ENCODE assay signal across 21 cellular contexts in the genomic region with DNA sequence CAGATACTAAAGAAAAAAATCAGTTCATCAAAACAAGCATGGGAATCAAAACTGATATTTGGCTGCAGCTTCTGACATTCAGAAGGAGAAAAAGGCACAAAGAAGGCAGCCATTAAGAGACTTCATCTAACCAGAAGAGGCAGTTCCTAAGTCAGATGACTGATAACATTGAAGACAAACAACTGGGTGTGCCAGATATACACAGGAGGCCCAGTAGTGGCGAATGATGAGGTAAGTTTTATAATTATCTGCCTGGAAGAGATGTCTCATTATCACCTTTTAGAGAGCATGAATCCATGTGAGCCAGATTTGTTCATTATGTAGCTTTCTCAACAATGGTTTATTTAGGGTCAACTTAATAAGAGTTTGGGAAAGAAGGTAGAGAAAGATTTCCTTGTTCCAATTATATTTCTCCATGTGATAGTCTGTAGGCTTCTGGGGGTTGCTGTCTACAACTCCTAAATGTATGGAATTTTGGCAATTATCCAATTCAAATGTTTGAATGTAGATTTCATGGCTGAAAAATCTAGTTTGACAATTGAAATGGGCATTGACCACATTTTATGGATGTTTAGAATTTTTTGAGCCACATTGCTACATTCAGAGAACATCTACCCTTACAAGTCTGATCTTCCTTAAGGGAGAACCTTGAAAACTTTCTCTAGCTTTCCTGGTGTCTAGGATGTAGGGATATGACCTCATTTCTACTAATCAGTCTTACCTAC. TPM values are rescaled to one million over a fixed set of nuclear protein-coding genes. Genes with fewer than 3 reads are reported as not detected.
"Had no signal": no experiment of that assay in that cellular context is flagged by ENCODE, and none has a peak within 500 bp of the region (broad histone marks: within the 10 kb centered on the region; RNA-seq: fewer than 3 reads in every experiment).

No MANE protein-coding gene starts in this region.

- DNase-seq: activated CD4-positive, alpha-beta T cell treated with anti-CD3 and anti-CD28 coated beads, Interleukin-2, amount 50 U/mL, for 1 hour; activated CD8-positive, alpha-beta memory T cell treated with anti-CD3 and anti-CD28 coated beads, Interleukin-2, amount 50 U/mL, for 4 hours; activated effector memory CD4-positive, alpha-beta T cell treated with Interleukin-2 at 50 U/mL for 16 hours; activated naive CD4-positive, alpha-beta T cell treated with anti-CD3 and anti-CD28 coated beads, Interleukin-2, amount 50 U/mL, for 16 hours; activated T-cell treated with anti-CD3 and anti-CD28 coated beads, Interleukin-2, amount 50 U/mL, for 4 hours; cerebellar nuclear complex; dermis blood vessel endothelial cell; effector memory CD4-positive, alpha-beta T cell; esophagus squamous epithelium; foreskin fibroblast; islet precursor cell; sigmoid colon; spleen; stimulated activated naive B cell treated with anti-CD40 and anti-IgM and Interleukin-4, amounts not matched to agents 10 μg/mL and 1 μg/mL and 100 μg/mL, for 72 hours; T-helper 1 cell; T1000 had no signal

- H3K27me3 ChIP-seq: ascending aorta, hepatocyte, sigmoid colon had no signal

- H3K4me2 ChIP-seq: hepatocyte had no signal

- H3K79me2 ChIP-seq: hepatocyte had no signal

- H3K4me1 ChIP-seq: ascending aorta, esophagus squamous epithelium, sigmoid colon, spleen had no signal

- H3K4me3 ChIP-seq: ascending aorta, esophagus squamous epithelium, hepatocyte, lung, sigmoid colon, spleen, thoracic aorta had no signal

- H3K36me3 ChIP-seq: ascending aorta, esophagus squamous epithelium, sigmoid colon, spleen, thoracic aorta had no signal

- H3K9me3 ChIP-seq: ascending aorta had no signal

- ATAC-seq: activated T-cell treated with anti-CD3 and anti-CD28 coated beads, Interleukin-2, amount 50 U/mL, for 4 hours; stimulated activated naive B cell treated with anti-CD40 and anti-IgM and Interleukin-4, amounts not matched to agents 10 μg/mL and 1 μg/mL and 100 μg/mL, for 72 hours had no signal

- H3K27ac ChIP-seq: ascending aorta, esophagus squamous epithelium, hepatocyte, sigmoid colon, spleen, thoracic aorta had no signal

- H2AFZ ChIP-seq: hepatocyte had no signal

RNA-seq across cellular contexts. Expression of gene RASGRF1, which starts 50.4 kb away (rescaled TPM):
- total RNA-seq: ascending aorta, endothelial cell of umbilical vein, thoracic aorta had no signal
